In genomic region chr4:174696657-174697056, GRCh38 we compare ENCODE assay signal across 23 cellular contexts.
"Had no signal": no experiment of that assay in that cellular context is flagged by ENCODE, and none has a peak within 500 bp of the region (broad histone marks: within the 10 kb centered on the region; RNA-seq: fewer than 3 reads in every experiment).

No MANE protein-coding gene starts in this region.

- H3K27me3 ChIP-seq: adrenal gland, breast epithelium, gastrocnemius medialis, testis had no signal

- H3K27ac ChIP-seq: adrenal gland, breast epithelium, coronary artery, psoas muscle, testis, VCaP had no signal

- H3K36me3 Mint-ChIP-seq: activated naive CD4-positive, alpha-beta T cell treated with anti-CD3 and anti-CD28 coated beads, Interleukin-2, amount 50 U/mL, for 24 hours; T-cell; type B pancreatic cell had no signal

- H3K9me3 ChIP-seq: adrenal gland, breast epithelium, gastrocnemius medialis, psoas muscle, testis had no signal

- H3K9me3 Mint-ChIP-seq: activated naive CD4-positive, alpha-beta T cell treated with anti-CD3 and anti-CD28 coated beads, Interleukin-2, amount 50 U/mL, for 24 hours; neural crest cell; stimulated activated naive CD8-positive, alpha-beta T cell treated with anti-CD3 and anti-CD28 coated beads, Interleukin-15, amount 100 ng/mL, for 72 hours; T-cell; type B pancreatic cell had no signal

- H3K4me1 ChIP-seq: adrenal gland, breast epithelium, gastrocnemius medialis, psoas muscle, testis had no signal

- H3K4me3 Mint-ChIP-seq: activated naive CD4-positive, alpha-beta T cell treated with anti-CD3 and anti-CD28 coated beads, Interleukin-2, amount 50 U/mL, for 24 hours; neural crest cell; stimulated activated naive CD8-positive, alpha-beta T cell treated with anti-CD3 and anti-CD28 coated beads, Interleukin-15, amount 100 ng/mL, for 72 hours; T-cell; type B pancreatic cell had no signal

- H3K27ac Mint-ChIP-seq: activated naive CD4-positive, alpha-beta T cell treated with anti-CD3 and anti-CD28 coated beads, Interleukin-2, amount 50 U/mL, for 24 hours; stimulated activated naive CD8-positive, alpha-beta T cell treated with anti-CD3 and anti-CD28 coated beads, Interleukin-15, amount 100 ng/mL, for 72 hours; T-cell; type B pancreatic cell had no signal

- DNase-seq: activated CD4-positive, CD25-positive, alpha-beta regulatory T cell treated with anti-CD3 and anti-CD28 coated beads, Interleukin-2, amount 50 U/mL, for 72 hours; activated CD8-positive, alpha-beta memory T cell treated with anti-CD3 and anti-CD28 coated beads for 24 hours; activated CD8-positive, alpha-beta memory T cell treated with anti-CD3 and anti-CD28 coated beads, Interleukin-2, amount 50 U/mL, for 48 hours; activated effector memory CD4-positive, alpha-beta T cell treated with anti-CD3 and anti-CD28 coated beads, Interleukin-2, amount 50 U/mL, for 16 hours; activated T-cell treated with anti-CD3 and anti-CD28 coated beads, Interleukin-2, amount 50 U/mL, for 48 hours; adrenal gland; gastrocnemius medialis; head of caudate nucleus; midbrain; psoas muscle; right cardiac atrium; stimulated activated CD4-positive, alpha-beta T cell treated with anti-CD3 and anti-CD28 coated beads, Interleukin-4, amount 100 ng/mL, for 1 hour; stimulated activated naive CD8-positive, alpha-beta T cell treated with anti-CD3 and anti-CD28 coated beads, Interleukin-15, amount 100 ng/mL, for 72 hours; T-cell; T-helper 9 cell; testis had no signal

- H3K27me3 Mint-ChIP-seq: activated naive CD4-positive, alpha-beta T cell treated with anti-CD3 and anti-CD28 coated beads, Interleukin-2, amount 50 U/mL, for 24 hours; type B pancreatic cell had no signal

- H3K4me3 ChIP-seq: adrenal gland, breast epithelium, coronary artery, gastrocnemius medialis, lung, psoas muscle, testis had no signal

- H3K4me1 Mint-ChIP-seq: activated naive CD4-positive, alpha-beta T cell treated with anti-CD3 and anti-CD28 coated beads, Interleukin-2, amount 50 U/mL, for 24 hours; neural crest cell; stimulated activated naive CD8-positive, alpha-beta T cell treated with anti-CD3 and anti-CD28 coated beads, Interleukin-15, amount 100 ng/mL, for 72 hours; T-cell had no signal

- H3K36me3 ChIP-seq: adrenal gland, breast epithelium, gastrocnemius medialis had no signal
